Comparison of ENCODE assay signal across 15 cellular contexts in genomic region chr3:186067360-186068242, GRCh38. TPM values are rescaled to one million over a fixed set of nuclear protein-coding genes. Genes with fewer than 3 reads are reported as not detected.
DNase-seq lines count a peak whose midpoint lies in the region; ATAC-seq and TF ChIP-seq lines count a peak whose summit lies in the region.
"Had no signal": no experiment of that assay in that cellular context is flagged by ENCODE, and none has a peak within 500 bp of the region (broad histone marks: within the 10 kb centered on the region; RNA-seq: fewer than 3 reads in every experiment).

No MANE protein-coding gene starts in this region.

- peak overlapping the region; percentile 87 for H3K27ac Mint-ChIP-seq in activated naive CD4-positive, alpha-beta T cell treated with anti-CD3 and anti-CD28 coated beads, Interleukin-2, amount 50 U/mL, for 24 hours

- DNase-seq in activated naive CD4-positive, alpha-beta T cell treated with Interleukin-2 at 50 U/mL for 16 hours: no peak
- DNase-seq in Jurkat, Clone E6-1 (ENCODE audit: low read depth, low spot score): no peak
- no peak for DNase-seq in effector memory CD4-positive, alpha-beta T cell
- DNase-seq in GF-D8 (lab: John Stamatoyannopoulos, UW): no peak
- DNase-seq in DMS53 (lab: John Stamatoyannopoulos, UW): no peak
- no peak for DNase-seq in BE2C
- DNase-seq: adrenal gland; cortex of kidney; NCI-H2081 treated with DMSO at 0.1 percent for 48 hours; NK-92 treated with Interleukin-12 subunit alpha and Interleukin-12 subunit beta, amount 100 ng/mL, for 24 hours; stimulated activated CD4-positive, alpha-beta T cell treated with anti-CD3 and anti-CD28 coated beads, Interleukin-4, amount 100 ng/mL, for 1 hour; stomach had no signal

- H3K27ac ChIP-seq in effector memory CD4-positive, alpha-beta T cell (ENCODE audit: insufficient read depth, low read length, poor library complexity, severe bottlenecking): no peak overlapping the region
- H3K27ac ChIP-seq: SK-N-MC, stomach had no signal

- no peaks in the 10 kb centered on the region for H3K4me1 ChIP-seq in effector memory CD4-positive, alpha-beta T cell (ENCODE audit: control insufficient read depth, insufficient read depth, low read length, poor library complexity, severe bottlenecking)
- H3K4me1 ChIP-seq in BE2C: no peaks in the 10 kb centered on the region

- H3K36me3 Mint-ChIP-seq in activated naive CD4-positive, alpha-beta T cell treated with anti-CD3 and anti-CD28 coated beads, Interleukin-2, amount 50 U/mL, for 24 hours: no peaks in the 10 kb centered on the region

- no peaks in the 10 kb centered on the region for H3K27me3 ChIP-seq in effector memory CD4-positive, alpha-beta T cell (replicated peaks; ENCODE audit: control insufficient read depth, insufficient read depth, low read length, poor library complexity, severe bottlenecking)
- no peaks in the 10 kb centered on the region for H3K27me3 ChIP-seq in BE2C
- H3K27me3 ChIP-seq: adrenal gland, stomach had no signal

- no peaks in the 10 kb centered on the region for H3K27me3 Mint-ChIP-seq in activated naive CD4-positive, alpha-beta T cell treated with anti-CD3 and anti-CD28 coated beads, Interleukin-2, amount 50 U/mL, for 24 hours

- TF ChIP-seq CTCF in BE2C (IDR thresholded peaks at IDR 0.05; ENCODE audit: low read depth, low read length): no peak

- no peaks in the 10 kb centered on the region for H3K36me3 ChIP-seq in effector memory CD4-positive, alpha-beta T cell (ENCODE audit: control insufficient read depth, insufficient read depth, low read length)
- peaks cover 24% of the 10 kb centered on the region for H3K36me3 ChIP-seq in BE2C

- H3K4me1 Mint-ChIP-seq in activated naive CD4-positive, alpha-beta T cell treated with anti-CD3 and anti-CD28 coated beads, Interleukin-2, amount 50 U/mL, for 24 hours: peaks cover 24% of the 10 kb centered on the region

- H3K4me3 ChIP-seq in Jurkat, Clone E6-1 (ENCODE audit: low read length): peak overlapping the region; percentile 32
- peak overlapping the region; percentile 30 for H3K4me3 ChIP-seq in effector memory CD4-positive, alpha-beta T cell (ENCODE audit: insufficient read depth, low read depth, low read length, poor library complexity, severe bottlenecking)
- H3K4me3 ChIP-seq in BE2C (ENCODE audit: low read depth, low read length): no peak overlapping the region
- H3K4me3 ChIP-seq: adrenal gland, SK-N-MC, stomach had no signal

- no peaks in the 10 kb centered on the region for H3K9me3 Mint-ChIP-seq in activated naive CD4-positive, alpha-beta T cell treated with anti-CD3 and anti-CD28 coated beads, Interleukin-2, amount 50 U/mL, for 24 hours

- ATAC-seq in GM21515 (IDR thresholded peaks at IDR 0.05; ENCODE audit: unreplicated experiment): no peak

- no peaks in the 10 kb centered on the region for H3K9me3 ChIP-seq in effector memory CD4-positive, alpha-beta T cell (ENCODE audit: control insufficient read depth, low read length)
- no peaks in the 10 kb centered on the region for H3K9me3 ChIP-seq in BE2C
- H3K9me3 ChIP-seq: adrenal gland, stomach had no signal

- peak overlapping the region; percentile 82 for H3K4me3 Mint-ChIP-seq in activated naive CD4-positive, alpha-beta T cell treated with anti-CD3 and anti-CD28 coated beads, Interleukin-2, amount 50 U/mL, for 24 hours

RNA-seq across cellular contexts. Expression of gene ETV5, which starts 41.3 kb away (rescaled TPM):
- 8.7 TPM for polyA plus RNA-seq in Jurkat, Clone E6-1 (2012; ENCODE audit: insufficient read depth, insufficient read length)
- 48.8 TPM for polyA plus RNA-seq in BE2C (2012; ENCODE audit: insufficient read depth, insufficient read length, low read depth)
